In the genomic region with DNA sequence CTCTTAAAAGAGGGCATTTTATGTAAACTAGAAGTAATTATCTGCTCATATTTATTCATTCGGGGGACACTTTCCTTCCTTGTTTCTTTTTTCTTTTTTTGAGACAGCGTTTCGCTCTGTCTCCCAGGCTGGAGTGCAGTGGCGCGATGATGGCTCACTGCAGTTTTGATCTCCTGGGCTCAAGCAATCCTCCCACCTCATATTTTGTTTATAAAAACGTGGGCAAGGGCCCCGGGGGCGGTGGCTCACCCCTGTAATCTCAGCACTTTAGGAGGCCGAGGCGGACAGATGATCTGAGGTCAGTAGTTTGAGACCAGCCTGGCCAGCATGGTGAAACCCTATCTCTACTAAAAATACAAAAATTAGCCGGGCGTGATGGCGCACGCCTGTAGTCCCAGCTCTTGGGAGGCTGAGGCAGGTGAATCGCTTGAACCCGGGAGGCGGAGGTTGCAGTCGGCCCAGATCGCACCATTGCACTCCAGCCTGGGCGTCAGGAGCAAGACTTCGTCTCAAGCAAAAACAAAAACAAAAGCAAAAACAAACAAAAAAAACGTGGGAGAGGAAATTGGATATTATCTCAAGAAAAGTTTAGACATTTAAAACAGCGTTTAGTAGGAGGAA, we compare ENCODE assay signal across 8 cellular contexts. TPM values are rescaled to one million over a fixed set of nuclear protein-coding genes. Genes with fewer than 3 reads are reported as not detected.
DNase-seq lines count a peak whose midpoint lies in the region; ATAC-seq and TF ChIP-seq lines count a peak whose summit lies in the region.

No MANE protein-coding gene starts in this region.

- ATAC-seq in HG03460 (IDR thresholded peaks at IDR 0.05; ENCODE audit: unreplicated experiment) (no peak), GM18498 (IDR thresholded peaks at IDR 0.05; ENCODE audit: unreplicated experiment) (no peak)

- H3K27ac ChIP-seq in MM.1S (ENCODE audit: low read length) (peak overlapping the region; percentile 59; the same call in 1 of the 2 replicates), osteoblast (ENCODE audit: low read depth, low read length) (no peak overlapping the region)

- H3K4me3 ChIP-seq in GM06990 (replicated peaks; ENCODE audit: low read depth, low read length) = peak overlapping the region; percentile 63
- peak overlapping the region; percentile 75 for H3K4me3 ChIP-seq in MM.1S (ENCODE audit: low read length)
- H3K4me3 ChIP-seq in osteoblast (ENCODE audit: insufficient read depth, low read length) = peak overlapping the region; percentile 78

- peak overlapping the region; percentile 81 for H3K4me2 ChIP-seq in MM.1S (ENCODE audit: low read depth, low read length)
- peak overlapping the region; percentile 73 for H3K4me2 ChIP-seq in osteoblast (ENCODE audit: insufficient read depth, low read length)

- H2AFZ ChIP-seq in MM.1S (ENCODE audit: low read length) = peak overlapping the region; percentile 81
- H2AFZ ChIP-seq in osteoblast (ENCODE audit: low read length) = peak overlapping the region; percentile 80

- no peaks in the 10 kb centered on the region for H3K9me2 ChIP-seq in MM.1S (replicated peaks; ENCODE audit: insufficient read depth, low read length)

- H3K9me3 ChIP-seq in MM.1S (replicated peaks; ENCODE audit: insufficient read depth, low read length) = no peaks in the 10 kb centered on the region
- H3K9me3 ChIP-seq in osteoblast (ENCODE audit: low read depth, low read length) = no peaks in the 10 kb centered on the region

- peaks cover 34% of the 10 kb centered on the region for H3K4me1 Mint-ChIP-seq in dendritic cell treated with granulocyte-macrophage colony-stimulating factor and Interleukin-4, amounts not matched to agents 40 ng/mL and 50 ng/mL, for 4 days (ENCODE audit: low read depth)

- H4K20me1 ChIP-seq in MM.1S (ENCODE audit: insufficient read depth, low read length) (no peaks in the 10 kb centered on the region), osteoblast (ENCODE audit: insufficient read depth, low read length) (peaks cover 3% of the 10 kb centered on the region)

- peaks cover 19% of the 10 kb centered on the region for H3F3A ChIP-seq in MM.1S (ENCODE audit: insufficient read depth, low read length)

- H3K9me3 Mint-ChIP-seq in dendritic cell treated with granulocyte-macrophage colony-stimulating factor and Interleukin-4, amounts not matched to agents 40 ng/mL and 50 ng/mL, for 4 days = no peaks in the 10 kb centered on the region

- H3K4me3 Mint-ChIP-seq in dendritic cell treated with granulocyte-macrophage colony-stimulating factor and Interleukin-4, amounts not matched to agents 40 ng/mL and 50 ng/mL, for 4 days = peak overlapping the region; percentile 6

- H3K36me3 ChIP-seq in GM06990 (ENCODE audit: control insufficient read depth, insufficient read depth, low read length) (peaks cover 3% of the 10 kb centered on the region), MM.1S (replicated peaks; ENCODE audit: insufficient read depth, low read length) (no peaks in the 10 kb centered on the region), osteoblast (ENCODE audit: insufficient read depth, low read length) (peaks cover 10% of the 10 kb centered on the region)

- H3K27me3 Mint-ChIP-seq in dendritic cell treated with granulocyte-macrophage colony-stimulating factor and Interleukin-4, amounts not matched to agents 40 ng/mL and 50 ng/mL, for 4 days = no peaks in the 10 kb centered on the region

- intact Hi-C loops in dendritic cell treated with granulocyte-macrophage colony-stimulating factor and Interleukin-4, amounts not matched to agents 40 ng/mL and 50 ng/mL, for 4 days (cut with micrococcal nuclease) = no loop called here

- H3K27me3 ChIP-seq in GM06990 (replicated peaks; ENCODE audit: control insufficient read depth, insufficient read depth, low read length) = no peaks in the 10 kb centered on the region
- no peaks in the 10 kb centered on the region for H3K27me3 ChIP-seq in MM.1S (replicated peaks; ENCODE audit: insufficient read depth, low read length)
- H3K27me3 ChIP-seq in osteoblast (ENCODE audit: insufficient read depth, low read length) = no peaks in the 10 kb centered on the region

- peak overlapping the region; percentile 89 for H3K27ac Mint-ChIP-seq in dendritic cell treated with granulocyte-macrophage colony-stimulating factor and Interleukin-4, amounts not matched to agents 40 ng/mL and 50 ng/mL, for 4 days

- TF ChIP-seq CTCF in GM06990 (IDR thresholded peaks at IDR 0.05; ENCODE audit: insufficient read depth, low read length, poor library complexity, severe bottlenecking) = no peak
- TF ChIP-seq CTCF in MM.1S (IDR thresholded peaks at IDR 0.05; ENCODE audit: low read length) = no peak
- TF ChIP-seq CTCF in osteoblast (IDR thresholded peaks at IDR 0.05; ENCODE audit: extremely low read depth, low read depth, low read length) = no peak

- H3K36me3 Mint-ChIP-seq in dendritic cell treated with granulocyte-macrophage colony-stimulating factor and Interleukin-4, amounts not matched to agents 40 ng/mL and 50 ng/mL, for 4 days (ENCODE audit: low read depth) = peaks cover 24% of the 10 kb centered on the region

- H3K4me1 ChIP-seq in MM.1S (ENCODE audit: low read length) (peaks cover 14% of the 10 kb centered on the region; the same call in 1 of the 2 replicates), osteoblast (ENCODE audit: insufficient read depth, low read length) (peaks cover 10% of the 10 kb centered on the region)

- H3K79me2 ChIP-seq in MM.1S (ENCODE audit: low read length) = peaks cover 45% of the 10 kb centered on the region
- H3K79me2 ChIP-seq in osteoblast (ENCODE audit: insufficient read depth, low read length) = peaks cover 44% of the 10 kb centered on the region

- H3K9ac ChIP-seq in MM.1S (ENCODE audit: low read length) = peak overlapping the region; percentile 38; the same call in 1 of the 2 replicates

- DNase-seq in GM06990 (ENCODE audit: extremely low read depth, insufficient read length) (no peak), MM.1S (no peak), osteoblast (ENCODE audit: insufficient read length, low spot score, missing footprints) (no peak), HPDE6-E6E7 (ENCODE audit: extremely low spot score) (no peak), NCI-H1417 treated with DMSO at 0.1 percent for 48 hours (lab: John Stamatoyannopoulos, UW) (no peak)

RNA-seq across cellular contexts. Expression of gene DFFA, which starts 0.9 kb away (rescaled TPM):
- 27.9 and 32.7 TPM in 2 replicates for total RNA-seq in osteoblast

RNA-seq across cellular contexts. Expression of gene PEX14, which starts 1.5 kb away (rescaled TPM):
- 15.2 and 15.3 TPM in 2 replicates for total RNA-seq in osteoblast

RNA-seq across cellular contexts. Expression of gene CORT, which starts 23.4 kb away (rescaled TPM):
- total RNA-seq in osteoblast = 0.29 and 0.36 TPM in 2 replicates

RNA-seq across cellular contexts. Expression of gene CENPS, which starts 43.0 kb away (rescaled TPM):
- total RNA-seq in osteoblast = 13.6 and 17.4 TPM in 2 replicates
